Comparison of ENCODE assay signal across 10 cellular contexts in genomic region chr11:61586792-61587430, GRCh38. TPM values are rescaled to one million over a fixed set of nuclear protein-coding genes. Genes with fewer than 3 reads are reported as not detected.
A peak's percentile ranks its signal among the peaks of the same experiment; 100 is the strongest.
DNase-seq lines count a peak whose midpoint lies in the region; ATAC-seq and TF ChIP-seq lines count a peak whose summit lies in the region.
"Had no signal": no experiment of that assay in that cellular context is flagged by ENCODE, and none has a peak within 500 bp of the region (broad histone marks: within the 10 kb centered on the region; RNA-seq: fewer than 3 reads in every experiment).

No MANE protein-coding gene starts in this region.

- H3K4me3 Mint-ChIP-seq in endothelial cell (ENCODE audit: unreplicated experiment): no peak overlapping the region

- H3K4me3 ChIP-seq in NB4 (ENCODE audit: low read depth, low read length) (no peak overlapping the region), skin epidermis (peak overlapping the region in 4 of 7 experiments; percentile 24 to 54 (median 42)), brain microvascular endothelial cell (ENCODE audit: low read depth, low read length) (no peak overlapping the region)

- peak; percentile 54 for ATAC-seq in esophagus mucosa
- no peak for ATAC-seq in sciatic nerve
- no peak for ATAC-seq in GM21786 (IDR thresholded peaks at IDR 0.05; ENCODE audit: unreplicated experiment)

- no peaks in the 10 kb centered on the region for H3K9me3 Mint-ChIP-seq in endothelial cell (ENCODE audit: unreplicated experiment)
- H3K9me3 Mint-ChIP-seq: naive B cell had no signal

- intact Hi-C loops in sciatic nerve (cut with DNase I): no loop called here

- peaks cover 43% of the 10 kb centered on the region for H3K4me1 Mint-ChIP-seq in endothelial cell (ENCODE audit: unreplicated experiment)

- TF ChIP-seq POLR2A in NB4 (IDR thresholded peaks at IDR 0.05; ENCODE audit: extremely low read depth, insufficient read length): no peak

- H3K27ac Mint-ChIP-seq in endothelial cell (ENCODE audit: unreplicated experiment): no peak overlapping the region

- TF ChIP-seq CTCF in NB4 (IDR thresholded peaks at IDR 0.05; ENCODE audit: low read depth, low read length) (no peak), endothelial cell (IDR thresholded peaks at IDR 0.05; ENCODE audit: unreplicated experiment) (no peak), brain microvascular endothelial cell (IDR thresholded peaks at IDR 0.05; ENCODE audit: low read depth, low read length, missing control alignments) (no peak)

- H3K36me3 Mint-ChIP-seq in endothelial cell (ENCODE audit: low read depth, unreplicated experiment): peaks cover 7% of the 10 kb centered on the region

- no peaks in the 10 kb centered on the region for H3K36me3 ChIP-seq in brain microvascular endothelial cell (replicated peaks)

- H3K27me3 ChIP-seq in brain microvascular endothelial cell (replicated peaks): peaks cover 42% of the 10 kb centered on the region

- in situ Hi-C loops in brain microvascular endothelial cell (cut with HindIII; ENCODE audit: low pct_ligation_motif_present, low sequenced_read_pairs): no loop called here

- H3K27ac ChIP-seq in skin epidermis: peak overlapping the region in 7 of 21 experiments; percentile 15 to 72 (median 56)
- H3K27ac ChIP-seq in brain microvascular endothelial cell: no peak overlapping the region

- DNase-seq in DMS53 (lab: John Stamatoyannopoulos, UW) (peak; percentile 87), NB4 (ENCODE audit: low read depth) (peak; percentile 81), endothelial cell (ENCODE audit: low spot score) (no peak), brain microvascular endothelial cell (no peak), sciatic nerve (ENCODE audit: low spot score) (no peak)
- DNase-seq: naive B cell had no signal

- peaks cover 12% of the 10 kb centered on the region for H3K27me3 Mint-ChIP-seq in endothelial cell (ENCODE audit: unreplicated experiment)

RNA-seq across cellular contexts. Expression of gene SYT7, which starts 6.0 kb away (rescaled TPM):
- total RNA-seq in esophagus mucosa (3.6 TPM), endothelial cell (ENCODE audit: unreplicated experiment) (9.7 TPM), sciatic nerve (3.7 TPM)
- total RNA-seq: T-helper 1 cell treated with Interleukin-12 subunit alpha and Interleukin-12 subunit beta and Interleukin-4 antibody, amounts not matched to agents 30 ng/mL and 1 ng/mL, for 36 hours had no signal

Comparison
In these comparisons a context has a peak if more than half of its experiments do, and no peak if none do; other contexts are left out.
1. DNase-seq: peak in DMS53 (single experiment) and NB4 (single experiment); none in endothelial cell (single experiment), brain microvascular endothelial cell (single experiment) and sciatic nerve (single experiment).
2. H3K4me3 ChIP-seq: peak in skin epidermis (4 of 7); none in NB4 (single experiment) and brain microvascular endothelial cell (single experiment).